10 cellular contexts compared by ENCODE assay signal in the genomic region with DNA sequence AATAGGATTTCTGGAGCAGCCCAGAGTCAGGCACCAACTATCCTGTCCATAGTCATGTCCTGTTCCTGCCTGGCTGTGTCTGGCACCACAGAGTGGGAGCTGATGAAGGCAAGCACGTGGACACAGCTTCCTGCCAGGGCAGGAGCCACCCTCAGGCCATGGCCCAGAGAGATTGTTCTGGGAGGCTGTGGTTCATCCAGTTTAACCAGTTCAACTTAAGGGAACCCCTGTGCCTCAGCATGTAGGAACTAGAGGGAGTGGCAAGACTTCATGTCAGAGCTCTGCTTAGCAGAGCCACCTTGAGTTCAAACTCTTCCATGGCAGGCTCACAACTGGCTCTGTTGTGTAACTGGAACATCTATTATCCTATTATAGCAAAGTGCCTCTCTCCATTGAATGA.
DNase-seq lines count a peak whose midpoint lies in the region; ATAC-seq and TF ChIP-seq lines count a peak whose summit lies in the region.
"Had no signal": no experiment of that assay in that cellular context is flagged by ENCODE, and none has a peak within 500 bp of the region (broad histone marks: within the 10 kb centered on the region; RNA-seq: fewer than 3 reads in every experiment).

No MANE protein-coding gene starts in this region.

- POLR2A ChIA-PET in naive thymus-derived CD8-positive, alpha-beta T cell (lab: Charles Lee) = no interaction called here

- no peaks in the 10 kb centered on the region for H3K9me3 Mint-ChIP-seq in endodermal cell
- peaks cover 0 to 11% (median 0%) of the 10 kb centered on the region in 9 donors for H3K9me3 Mint-ChIP-seq in naive thymus-derived CD8-positive, alpha-beta T cell

- intact Hi-C loops in right lobe of liver (cut with DNase I) = no loop called here

- H3K9me3 ChIP-seq in endodermal cell (ENCODE audit: control insufficient read depth, low read length) = no peaks in the 10 kb centered on the region
- H3K9me3 ChIP-seq in right lobe of liver = no peaks in the 10 kb centered on the region

- H3K9ac ChIP-seq in endodermal cell (ENCODE audit: extremely low read depth, low read length, poor library complexity, severe bottlenecking) = no peak overlapping the region

- no peaks in the 10 kb centered on the region for H3K36me3 ChIP-seq in endodermal cell (ENCODE audit: control insufficient read depth, insufficient read depth, low read length)
- H3K36me3 ChIP-seq in right lobe of liver = no peaks in the 10 kb centered on the region

- H3K4me3 Mint-ChIP-seq in endodermal cell = no peak overlapping the region
- H3K4me3 Mint-ChIP-seq in naive thymus-derived CD8-positive, alpha-beta T cell = no peak overlapping the region

- H3K4me1 Mint-ChIP-seq in endodermal cell = no peaks in the 10 kb centered on the region
- H3K4me1 Mint-ChIP-seq in naive thymus-derived CD8-positive, alpha-beta T cell = no peaks in the 10 kb centered on the region

- no peak overlapping the region for H3K27ac ChIP-seq in endodermal cell (ENCODE audit: low read depth, low read length)
- H3K27ac ChIP-seq in right lobe of liver = no peak overlapping the region

- peak; percentile 66 for TF ChIP-seq CTCF in endodermal cell (conservative IDR thresholded peaks at IDR 0.05)
- TF ChIP-seq CTCF in right lobe of liver (IDR thresholded peaks at IDR 0.05) = peak in 2 of 4 donors; percentile 26 to 45

- DNase-seq in AG08396 (ENCODE audit: low spot score) (peak; percentile 45), LHCN-M2 (ENCODE audit: low read depth) (peak; percentile 19), endodermal cell (peak; percentile 68), right lobe of liver (peak in 2 of 3 donors; percentile 21 to 44), hepatic stellate cell (ENCODE audit: low spot score) (no peak), middle frontal gyrus (ENCODE audit: extremely low spot score, low spot score) (no peak)
- DNase-seq in naive thymus-derived CD8-positive, alpha-beta T cell = no peak
- DNase-seq: DMS79 treated with DMSO at 0.1 percent for 48 hours, KG1 had no signal

- no peak overlapping the region for H3K27ac Mint-ChIP-seq in endodermal cell
- H3K27ac Mint-ChIP-seq in naive thymus-derived CD8-positive, alpha-beta T cell = no peak overlapping the region

- ATAC-seq in right lobe of liver (peak; percentile 38 to 95 (median 79)), HG03520 (IDR thresholded peaks at IDR 0.05; ENCODE audit: unreplicated experiment) (no peak)
- no peak for ATAC-seq in naive thymus-derived CD8-positive, alpha-beta T cell

- no peaks in the 10 kb centered on the region for H3K27me3 ChIP-seq in endodermal cell (ENCODE audit: control insufficient read depth, insufficient read depth, low read length, poor library complexity, severe bottlenecking)
- H3K27me3 ChIP-seq in right lobe of liver = no peaks in the 10 kb centered on the region

- TF ChIP-seq POLR2A in right lobe of liver (IDR thresholded peaks at IDR 0.05) = no peak

- 60 to 69% methylated on average over 1 of the region's 1 CpG for WGBS in endodermal cell (ENCODE audit: insufficient coverage in 1 of 2, insufficient read length in 1 of 2), 2 experiments
- no CpG with 5 or more reads among the region's 1 CpG for WGBS in right lobe of liver (ENCODE audit: insufficient coverage, low coverage, low lambda C conversion rate, missing lambda C conversion rate)

- H3K36me3 Mint-ChIP-seq in endodermal cell (ENCODE audit: low read depth) = no peaks in the 10 kb centered on the region
- peaks cover 0 to under 1% (median 0%) of the 10 kb centered on the region in 3 donors for H3K36me3 Mint-ChIP-seq in naive thymus-derived CD8-positive, alpha-beta T cell

- H3K4me3 ChIP-seq in endodermal cell (ENCODE audit: low read length) = no peak overlapping the region
- no peak overlapping the region for H3K4me3 ChIP-seq in right lobe of liver

- H3K27me3 Mint-ChIP-seq in endodermal cell (ENCODE audit: insufficient read depth) = peaks cover 5% of the 10 kb centered on the region
- peaks cover 0 to 16% (median 2%) of the 10 kb centered on the region in 5 donors for H3K27me3 Mint-ChIP-seq in naive thymus-derived CD8-positive, alpha-beta T cell

- H3K4me1 ChIP-seq in endodermal cell (ENCODE audit: control insufficient read depth, insufficient read depth, low read length) (no peaks in the 10 kb centered on the region), right lobe of liver (no peaks in the 10 kb centered on the region)

Comparison
In these comparisons a context has a peak if more than half of its experiments do, and no peak if none do; other contexts are left out.
1. DNase-seq: peak in AG08396 (single experiment), LHCN-M2 (single experiment), endodermal cell (single experiment) and right lobe of liver (2 of 3); none in hepatic stellate cell (single experiment), middle frontal gyrus (single experiment) and naive thymus-derived CD8-positive, alpha-beta T cell (0 of 10).
2. ATAC-seq: peak in right lobe of liver (4 of 4); none in naive thymus-derived CD8-positive, alpha-beta T cell (0 of 2) and HG03520 (single experiment).